1 cellular context compared by ENCODE assay signal in genomic region chr10:128026620-128027281, GRCh38.
TF ChIP-seq lines count a peak whose summit lies in the region.

No MANE protein-coding gene starts in this region.

TF ChIP-seq in endothelial cell of umbilical vein, 7 proteins besides CTCF, POLR2A, EP300 and RAD21 (continued from another document):
- TF ChIP-seq EZH2 (IDR thresholded peaks at IDR 0.05; ENCODE audit: borderline replicate concordance, low read depth, low read length, severe bottlenecking) (no peak), FOS (IDR thresholded peaks at IDR 0.05; ENCODE audit: borderline replicate concordance, insufficient read depth, low read length) (no peak), JUN (IDR thresholded peaks at IDR 0.05; ENCODE audit: borderline replicate concordance, insufficient read depth, insufficient read length, low read depth) (no peak), GATA2 (IDR thresholded peaks at IDR 0.05; ENCODE audit: insufficient read depth, insufficient read length, low read depth, low read length) (no peak), POLR2AphosphoS5 (IDR thresholded peaks at IDR 0.05; ENCODE audit: insufficient read depth, low read depth, low read length) (no peak), MAX (IDR thresholded peaks at IDR 0.05; ENCODE audit: insufficient read depth, insufficient read length) (no peak)
